Comparison of ENCODE assay signal across 1 cellular context in genomic region chr3:4515896-4516295, GRCh38.
TF ChIP-seq lines count a peak whose summit lies in the region.

No MANE protein-coding gene starts in this region.

TF ChIP-seq in H1, 55 proteins besides CTCF, POLR2A, EP300 and RAD21:
- TF ChIP-seq SIX5 (IDR thresholded peaks at IDR 0.05; ENCODE audit: low read depth, low read length) (no peak), SP1 (IDR thresholded peaks at IDR 0.05; ENCODE audit: low read depth, low read length) (no peak), ATF3 (IDR thresholded peaks at IDR 0.05; ENCODE audit: insufficient read depth, low read depth, low read length) (no peak), TBP (IDR thresholded peaks at IDR 0.05; ENCODE audit: low read depth, low read length) (no peak), RNF2 (IDR thresholded peaks at IDR 0.05; ENCODE audit: borderline replicate concordance, low read depth, low read length, missing control alignments, poor library complexity, severe bottlenecking) (no peak), KDM5A (IDR thresholded peaks at IDR 0.05; ENCODE audit: low read length) (no peak), RXRA (IDR thresholded peaks at IDR 0.05; ENCODE audit: insufficient read depth, low read depth, low read length) (no peak), RBBP5 (IDR thresholded peaks at IDR 0.05; ENCODE audit: borderline replicate concordance, low read depth, low read length) (no peak), SIN3A (conservative IDR thresholded peaks at IDR 0.05 in 1 of 2, IDR thresholded peaks at IDR 0.05 in 1 of 2; ENCODE audit: low read depth in 1 of 2, low read length in 2 of 2) (no peak), RFX5 (IDR thresholded peaks at IDR 0.05; ENCODE audit: borderline replicate concordance, low read depth, low read length) (no peak), CBX8 (IDR thresholded peaks at IDR 0.05; ENCODE audit: borderline replicate concordance, low read depth, low read length) (no peak), BRCA1 (IDR thresholded peaks at IDR 0.05; ENCODE audit: low read depth, low read length) (no peak), CHD2 (IDR thresholded peaks at IDR 0.05; ENCODE audit: low read length) (no peak)
